In the genomic region with DNA sequence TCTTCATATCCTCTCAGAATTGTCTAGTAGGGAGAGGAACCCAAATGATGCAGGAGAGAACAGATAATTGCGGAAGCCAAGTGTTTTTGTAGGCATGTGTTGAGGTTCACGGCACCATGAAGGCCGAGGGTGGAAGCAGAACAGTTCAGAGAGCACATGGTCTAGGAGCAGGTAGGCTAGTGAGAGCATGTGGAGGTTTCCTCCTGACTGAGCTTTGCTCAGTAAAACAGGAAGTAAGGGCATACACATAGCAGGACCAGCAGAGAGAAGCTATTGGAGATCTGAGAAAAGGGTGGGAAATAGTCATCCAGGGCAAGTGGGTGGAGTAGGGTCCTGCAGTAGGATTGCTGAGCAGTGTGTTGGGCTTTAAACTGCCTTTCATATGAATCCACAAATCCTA, we compare ENCODE assay signal across 1 cellular context.
TF ChIP-seq lines count a peak whose summit lies in the region.

No MANE protein-coding gene starts in this region.

TF ChIP-seq in HepG2, 621 proteins besides CTCF, POLR2A, EP300 and RAD21 (continued from another document):
- TF ChIP-seq, protein P1, sequence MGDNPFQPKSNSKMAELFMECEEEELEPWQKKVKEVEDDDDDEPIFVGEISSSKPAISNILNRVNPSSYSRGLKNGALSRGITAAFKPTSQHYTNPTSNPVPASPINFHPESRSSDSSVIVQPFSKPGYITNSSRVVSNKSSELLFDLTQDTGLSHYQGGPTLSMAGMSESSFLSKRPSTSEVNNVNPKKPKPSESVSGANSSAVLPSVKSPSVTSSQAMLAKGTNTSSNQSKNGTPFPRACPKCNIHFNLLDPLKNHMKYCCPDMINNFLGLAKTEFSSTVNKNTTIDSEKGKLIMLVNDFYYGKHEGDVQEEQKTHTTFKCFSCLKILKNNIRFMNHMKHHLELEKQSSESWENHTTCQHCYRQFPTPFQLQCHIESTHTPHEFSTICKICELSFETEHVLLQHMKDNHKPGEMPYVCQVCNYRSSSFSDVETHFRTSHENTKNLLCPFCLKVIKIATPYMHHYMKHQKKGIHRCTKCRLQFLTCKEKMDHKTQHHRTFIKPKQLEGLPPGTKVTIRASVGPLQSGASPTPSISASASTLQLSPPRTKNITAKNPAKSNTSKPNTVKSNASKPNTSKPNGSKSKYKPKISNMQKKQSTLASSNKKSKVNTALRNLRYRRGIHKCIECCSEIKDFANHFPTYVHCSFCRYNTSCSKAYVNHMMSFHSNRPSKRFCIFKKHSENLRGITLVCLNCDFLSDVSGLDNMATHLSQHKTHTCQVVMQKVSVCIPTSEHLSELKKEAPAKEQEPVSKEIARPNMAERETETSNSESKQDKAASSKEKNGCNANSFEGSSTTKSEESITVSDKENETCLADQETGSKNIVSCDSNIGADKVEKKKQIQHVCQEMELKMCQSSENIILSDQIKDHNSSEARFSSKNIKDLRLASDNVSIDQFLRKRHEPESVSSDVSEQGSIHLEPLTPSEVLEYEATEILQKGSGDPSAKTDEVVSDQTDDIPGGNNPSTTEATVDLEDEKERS (CRISPR knock-in tag; IDR thresholded peaks at IDR 0.05), result no peak
- TF ChIP-seq, protein P2, sequence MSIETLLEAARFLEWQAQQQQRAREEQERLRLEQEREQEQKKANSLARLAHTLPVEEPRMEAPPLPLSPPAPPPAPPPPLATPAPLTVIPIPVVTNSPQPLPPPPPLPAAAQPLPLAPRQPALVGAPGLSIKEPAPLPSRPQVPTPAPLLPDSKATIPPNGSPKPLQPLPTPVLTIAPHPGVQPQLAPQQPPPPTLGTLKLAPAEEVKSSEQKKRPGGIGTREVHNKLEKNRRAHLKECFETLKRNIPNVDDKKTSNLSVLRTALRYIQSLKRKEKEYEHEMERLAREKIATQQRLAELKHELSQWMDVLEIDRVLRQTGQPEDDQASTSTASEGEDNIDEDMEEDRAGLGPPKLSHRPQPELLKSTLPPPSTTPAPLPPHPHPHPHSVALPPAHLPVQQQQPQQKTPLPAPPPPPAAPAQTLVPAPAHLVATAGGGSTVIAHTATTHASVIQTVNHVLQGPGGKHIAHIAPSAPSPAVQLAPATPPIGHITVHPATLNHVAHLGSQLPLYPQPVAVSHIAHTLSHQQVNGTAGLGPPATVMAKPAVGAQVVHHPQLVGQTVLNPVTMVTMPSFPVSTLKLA (IDR thresholded peaks at IDR 0.05), result peak; percentile 59
TF ChIP-seq in HepG2: peak in this region for 1.
